ENCODE assay signal across 9 cellular contexts in the genomic region with DNA sequence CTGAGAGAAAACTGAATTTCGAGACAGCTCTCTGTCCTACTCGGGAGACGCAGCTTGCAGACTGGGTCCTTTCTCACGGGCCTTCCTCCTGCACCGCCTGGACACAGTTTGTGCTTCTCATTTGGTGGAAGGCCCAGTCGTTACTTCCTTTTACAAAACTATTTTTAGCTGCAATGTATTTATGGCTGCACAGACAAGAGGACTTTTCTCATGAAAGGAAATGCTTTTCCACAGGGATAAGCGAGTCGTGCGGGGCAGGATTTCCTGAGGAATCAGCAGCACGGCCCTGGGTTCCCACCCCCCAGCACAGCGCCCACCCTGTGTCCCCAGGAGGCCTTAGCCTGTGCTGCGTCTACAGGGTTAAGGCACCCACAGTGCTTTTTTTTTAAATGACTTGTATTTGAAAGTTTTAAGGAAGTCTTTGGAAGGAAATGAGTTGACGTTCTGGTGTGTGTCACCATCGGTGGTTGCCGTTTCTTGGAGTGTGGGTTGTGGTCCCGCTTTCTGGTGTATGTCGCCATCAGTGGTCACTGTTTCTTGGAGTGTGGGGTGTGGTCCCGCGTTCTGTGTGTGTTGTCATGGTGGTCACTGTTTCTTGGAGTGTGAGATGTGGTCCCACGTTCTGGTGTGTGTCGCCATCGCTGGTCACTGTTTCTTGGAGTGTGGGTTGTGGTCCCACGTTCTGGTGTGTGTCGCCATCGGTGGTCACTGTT. TPM values are rescaled to one million over a fixed set of nuclear protein-coding genes. Genes with fewer than 3 reads are reported as not detected.
DNase-seq lines count a peak whose midpoint lies in the region; ATAC-seq and TF ChIP-seq lines count a peak whose summit lies in the region.
"Had no signal": no experiment of that assay in that cellular context is flagged by ENCODE, and none has a peak within 500 bp of the region (broad histone marks: within the 10 kb centered on the region; RNA-seq: fewer than 3 reads in every experiment).

No MANE protein-coding gene starts in this region.

- DNase-seq in MV-4-11 (lab: John Stamatoyannopoulos, UW) (peak; percentile 100), nephron progenitor cell (no peak), T1000 (lab: John Stamatoyannopoulos, UW) (no peak), ovary (no peak), COLO668 (lab: John Stamatoyannopoulos, UW; ENCODE audit: unreplicated experiment) (no peak)

- H3K9me3 Mint-ChIP-seq in nephron progenitor cell = peaks cover 18% of the 10 kb centered on the region

- TF ChIP-seq POLR2A in ovary (IDR thresholded peaks at IDR 0.05) = no peak

- H3K27ac Mint-ChIP-seq in nephron progenitor cell = peak overlapping the region; percentile 89

- H3K4me1 Mint-ChIP-seq in nephron progenitor cell = peaks cover 24% of the 10 kb centered on the region

- no peak for TF ChIP-seq EP300 in ovary (IDR thresholded peaks at IDR 0.05)

- no peak for ATAC-seq in HG03469 (IDR thresholded peaks at IDR 0.05; ENCODE audit: unreplicated experiment)
- ATAC-seq: HCT116 had no signal

- H3K4me3 Mint-ChIP-seq in nephron progenitor cell = no peak overlapping the region

- H3K27ac ChIP-seq in cingulate gyrus (ENCODE audit: low read depth, low read length) (peak overlapping the region; percentile 51), ovary (no peak overlapping the region)

- H3K4me1 ChIP-seq in ovary (ENCODE audit: insufficient read depth) = peaks cover 12% of the 10 kb centered on the region

- H3K27me3 Mint-ChIP-seq in nephron progenitor cell (ENCODE audit: low read depth, poor library complexity) = no peaks in the 10 kb centered on the region

- no peaks in the 10 kb centered on the region for H3K27me3 ChIP-seq in ovary

- no peak for TF ChIP-seq CTCF in nephron progenitor cell (IDR thresholded peaks at IDR 0.05)
- TF ChIP-seq CTCF in ovary (IDR thresholded peaks at IDR 0.05) = no peak

- no peaks in the 10 kb centered on the region for H3K36me3 ChIP-seq in ovary

- H3K9me3 ChIP-seq in ovary = no peaks in the 10 kb centered on the region

- H3K36me3 Mint-ChIP-seq in nephron progenitor cell (ENCODE audit: low read depth) = peaks cover 16% of the 10 kb centered on the region

- intact Hi-C loops in ovary (cut with DNase I) = no loop called here

- WGBS in ovary, 3 donors = 44 to 48% (median 45%) methylated on average over 25 of the region's 25 CpGs

- H3K4me3 ChIP-seq in GM08714 (ENCODE audit: low read length) (peak overlapping the region; percentile 10; the same call in 1 of the 2 replicates), ovary (no peak overlapping the region)

RNA-seq across cellular contexts. Expression of a gene that starts 50.9 kb away (rescaled TPM):
- 10 to 100 TPM; 19.8 to 41.2 (median 35.3) TPM for total RNA-seq in ovary
- 10 to 100 TPM; 20.2 to 41.2 TPM for polyA plus RNA-seq in ovary
